22 cellular contexts compared by ENCODE assay signal in genomic region chr4:6475492-6476020, GRCh38. TPM values are rescaled to one million over a fixed set of nuclear protein-coding genes. Genes with fewer than 3 reads are reported as not detected.
DNase-seq lines count a peak whose midpoint lies in the region; ATAC-seq and TF ChIP-seq lines count a peak whose summit lies in the region.
"Had no signal": no experiment of that assay in that cellular context is flagged by ENCODE, and none has a peak within 500 bp of the region (broad histone marks: within the 10 kb centered on the region; RNA-seq: fewer than 3 reads in every experiment).

No MANE protein-coding gene starts in this region.

- TF ChIP-seq POLR2A in esophagus muscularis mucosa (IDR thresholded peaks at IDR 0.05; ENCODE audit: low read depth), result no peak

- TF ChIP-seq EP300 in esophagus muscularis mucosa (IDR thresholded peaks at IDR 0.05) (no peak), SK-N-SH (IDR thresholded peaks at IDR 0.05; ENCODE audit: borderline replicate concordance in 1 of 2, low read depth in 1 of 2, low read length in 1 of 2) (no peak)

- TF ChIP-seq CTCF in esophagus muscularis mucosa (IDR thresholded peaks at IDR 0.05) (no peak), SK-N-SH (IDR thresholded peaks at IDR 0.05) (no peak)

- no peaks in the 10 kb centered on the region for H3K79me2 ChIP-seq in SK-N-SH (ENCODE audit: insufficient read depth)

- no peaks in the 10 kb centered on the region for H4K20me1 ChIP-seq in SK-N-SH (ENCODE audit: insufficient read depth)

- 84% methylated on average over 7 of the region's 11 CpGs for WGBS in esophagus muscularis mucosa
- WGBS in SK-N-SH (ENCODE audit: low lambda C conversion rate), result 73% methylated on average over 11 of the region's 11 CpGs

- CTCF ChIA-PET in SK-N-SH (lab: Yijun Ruan, JAX), result interaction anchor here (0.9 to 4.7 kb wide), 4 partner anchors 40 to 144 kb away, joined by 3 to 59 read pairs (median 5); no protein-coding TSS in a partner anchor

- H3K4me3 ChIP-seq in esophagus muscularis mucosa (no peak overlapping the region), SK-N-SH (ENCODE audit: low read depth in 2 of 2, low read length in 1 of 2) (no peak overlapping the region)
- H3K4me3 ChIP-seq: A549 had no signal

- H3K4me1 ChIP-seq in esophagus muscularis mucosa, result peaks cover 6 to 16% (median 15%) of the 10 kb centered on the region in 4 donors
- no peaks in the 10 kb centered on the region; a peak in 1 of 4 replicates for H3K4me1 ChIP-seq in SK-N-SH (ENCODE audit: control insufficient read depth in 1 of 2, insufficient read depth in 2 of 2, low read depth in 1 of 2, low read length in 1 of 2)
- H3K4me1 ChIP-seq: A549 had no signal

- H2AFZ ChIP-seq in SK-N-SH (ENCODE audit: low read depth), result no peak overlapping the region

- H3K9me3 ChIP-seq in esophagus muscularis mucosa (no peaks in the 10 kb centered on the region), SK-N-SH (no peaks in the 10 kb centered on the region)
- H3K9me3 ChIP-seq: A549 had no signal

- ATAC-seq in GM18520 (IDR thresholded peaks at IDR 0.05; ENCODE audit: unreplicated experiment) (no peak), GM18870 (IDR thresholded peaks at IDR 0.05; ENCODE audit: unreplicated experiment) (no peak)
- ATAC-seq: A549 had no signal

- TF ChIP-seq RAD21 in SK-N-SH (IDR thresholded peaks at IDR 0.05; ENCODE audit: low read length), result no peak

- H3K4me2 ChIP-seq in SK-N-SH, result no peak overlapping the region
- H3K4me2 ChIP-seq: A549 had no signal

- H3K27me3 ChIP-seq in esophagus muscularis mucosa (peaks cover 0 to 83% (median 13%) of the 10 kb centered on the region in 4 donors), SK-N-SH (ENCODE audit: insufficient read depth) (peaks cover under 1% of the 10 kb centered on the region)

- intact Hi-C loops in esophagus muscularis mucosa (cut with DNase I) (no loop called here), posterior vena cava (cut with DNase I) (loop anchor here in 1 of 2 donors (10.0 kb wide), 1 partner anchor 1269 kb away; no protein-coding TSS in a partner anchor)

- no peaks in the 10 kb centered on the region for H3K9me2 ChIP-seq in SK-N-SH

- DNase-seq in activated effector memory CD4-positive, alpha-beta T cell treated with anti-CD3 and anti-CD28 coated beads, Interleukin-2, amount 50 U/mL, for 16 hours, result peak; percentile 54
- no peak for DNase-seq in activated effector memory CD4-positive, alpha-beta T cell treated with Interleukin-2 at 50 U/mL for 16 hours
- DNase-seq in esophagus muscularis mucosa (ENCODE audit: extremely low spot score), result peak; percentile 88
- peak; percentile 48 for DNase-seq in posterior vena cava (ENCODE audit: low spot score)
- DNase-seq in SK-N-SH, result no peak
- no peak for DNase-seq in Ammon's horn (ENCODE audit: low spot score)
- DNase-seq: C1 segment of cervical spinal cord; CD8-positive, alpha-beta memory T cell; DMS79; H7; Karpas-422; NCI-H1417 treated with DMSO at 0.1 percent for 48 hours; NCI-H187 treated with DMSO at 0.1 percent for 48 hours; NCI-H2227 treated with DMSO at 0.1 percent for 48 hours; NCI-H510A treated with DMSO at 0.1 percent for 48 hours; NCI-H774; SHP77 had no signal

- no peak overlapping the region for H3K9ac ChIP-seq in SK-N-SH

- H3K36me3 ChIP-seq in esophagus muscularis mucosa (no peaks in the 10 kb centered on the region), SK-N-SH (replicated peaks in 1 of 2; ENCODE audit: control insufficient read depth in 1 of 2, insufficient read depth in 2 of 2, low read length in 1 of 2) (no peaks in the 10 kb centered on the region)

- POLR2A ChIA-PET in SK-N-SH (lab: Yijun Ruan, JAX), result no interaction called here

- no peaks in the 10 kb centered on the region for H3F3A ChIP-seq in SK-N-SH (replicated peaks; ENCODE audit: insufficient read depth)

- H3K27ac ChIP-seq in esophagus muscularis mucosa (replicated peaks in 1 of 4) (no peak overlapping the region), SK-N-SH (ENCODE audit: low read depth in 2 of 2, low read length in 1 of 2) (no peak overlapping the region)
- H3K27ac ChIP-seq: A549 had no signal

TF ChIP-seq in SK-N-SH, 30 proteins besides CTCF, POLR2A, EP300 and RAD21:
- TF ChIP-seq CHD2 (IDR thresholded peaks at IDR 0.05; ENCODE audit: low read length, partially characterized antibody), result no peak
- TF ChIP-seq NFIC (IDR thresholded peaks at IDR 0.05; ENCODE audit: borderline replicate concordance), result no peak
- TF ChIP-seq MAX (IDR thresholded peaks at IDR 0.05; ENCODE audit: low read depth), result no peak
- no peak for TF ChIP-seq REST (IDR thresholded peaks at IDR 0.05; ENCODE audit: low read depth, low read length)

RNA-seq across cellular contexts. Expression of gene PPP2R2C, which starts 3.1 kb away (rescaled TPM):
- total RNA-seq in esophagus muscularis mucosa (1 to 10 TPM in 3 of 4 donors, under 1 TPM in 1; 0.50 to 2.7 (median 1.4) TPM), posterior vena cava (10 to 100 TPM in 1 of 2 donors, 1 to 10 TPM in 1; 3.9 to 18.3 TPM)
- 0.08 and 0.21 TPM in 2 replicates for polyA plus RNA-seq in SK-N-SH (2012; rRNA removed)
- polyA plus RNA-seq in SK-N-SH (2012; cell fraction: cytosol; rRNA removed), result 0.08 and 0.22 TPM in 2 replicates
- polyA plus RNA-seq in SK-N-SH (2012; cell fraction: nucleus; rRNA removed), result 0.05 and 0.19 TPM in 2 replicates
- total RNA-seq: CD8-positive, alpha-beta memory T cell; OCI-LY7 had no signal
- polyA plus RNA-seq: CD8-positive, alpha-beta memory T cell; IgD-negative memory B cell had no signal

Comparison
In these comparisons a context has a peak if more than half of its experiments do, and no peak if none do; other contexts are left out.
1. DNase-seq: peak in activated effector memory CD4-positive, alpha-beta T cell treated with anti-CD3 and anti-CD28 coated beads, Interleukin-2, amount 50 U/mL, for 16 hours (single experiment), esophagus muscularis mucosa (single experiment) and posterior vena cava (single experiment); none in activated effector memory CD4-positive, alpha-beta T cell treated with Interleukin-2 at 50 U/mL for 16 hours (single experiment), SK-N-SH (single experiment) and Ammon's horn (single experiment).